ENCODE assay signal across 1 cellular context in the genomic region with DNA sequence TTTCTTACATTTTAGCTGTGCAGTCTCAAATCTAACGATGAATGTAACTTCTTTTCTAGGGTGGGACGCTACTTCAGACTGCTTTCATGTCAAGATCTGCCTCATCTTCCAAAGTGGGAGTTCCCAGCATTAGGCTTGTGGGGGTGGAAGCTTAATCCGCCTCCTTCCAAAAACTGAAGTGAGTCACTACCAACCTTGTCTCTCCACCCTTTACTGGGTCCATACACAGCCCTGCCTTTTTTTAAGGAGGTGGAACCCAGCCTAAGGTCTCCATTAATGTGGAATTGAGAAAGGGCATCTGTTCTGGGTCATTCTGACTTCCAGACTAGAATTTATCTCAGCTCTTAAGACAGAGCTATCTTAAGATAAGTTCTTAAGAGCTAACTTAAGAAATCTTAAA.
TF ChIP-seq lines count a peak whose summit lies in the region.

No MANE protein-coding gene starts in this region.

TF ChIP-seq in HEK293, 187 proteins besides CTCF, POLR2A, EP300 and RAD21:
- TF ChIP-seq ZNF623 (tag by site-specific recombination; IDR thresholded peaks at IDR 0.05): no peak
- TF ChIP-seq ZNF561 (tag by site-specific recombination; IDR thresholded peaks at IDR 0.05; ENCODE audit: borderline replicate concordance): no peak
- TF ChIP-seq ZFHX2 (tag by site-specific recombination; conservative IDR thresholded peaks at IDR 0.05): peak; percentile 51
- TF ChIP-seq ZNF175 (tag by site-specific recombination; IDR thresholded peaks at IDR 0.05): no peak
- TF ChIP-seq ZNF837 (tag by site-specific recombination; IDR thresholded peaks at IDR 0.05): no peak
- no peak for TF ChIP-seq KLF8 (tag by site-specific recombination; IDR thresholded peaks at IDR 0.05)
- TF ChIP-seq EGR2 (tag by site-specific recombination; IDR thresholded peaks at IDR 0.05; ENCODE audit: low read depth): peak; percentile 25; the same call in 1 of the 2 replicates
